In genomic region chr7:2566890-2567662, GRCh38 we compare ENCODE assay signal across 8 cellular contexts. TPM values are rescaled to one million over a fixed set of nuclear protein-coding genes. Genes with fewer than 3 reads are reported as not detected.
DNase-seq lines count a peak whose midpoint lies in the region; ATAC-seq and TF ChIP-seq lines count a peak whose summit lies in the region.

No MANE protein-coding gene starts in this region.

- peak; percentile 88 for ATAC-seq in GM19455 (IDR thresholded peaks at IDR 0.05; ENCODE audit: unreplicated experiment)
- peak; percentile 68 for ATAC-seq in HG03571 (IDR thresholded peaks at IDR 0.05; ENCODE audit: unreplicated experiment)
- ATAC-seq in stimulated activated naive CD8-positive, alpha-beta T cell treated with anti-CD3 and anti-CD28 coated beads, Interleukin-15, Interleukin-2, amounts not matched to agents 100 U/mL and 50 U/mL, for 24 hours = no peak

- H3K9me3 ChIP-seq in BLaER1 = no peaks in the 10 kb centered on the region
- no peaks in the 10 kb centered on the region for H3K9me3 ChIP-seq in suprapubic skin

- H3K27me3 ChIP-seq in BLaER1 (0 out of 2 replicates have a peak, but pooled peaks cover 11% of the 10 kb centered on the region), suprapubic skin (no peaks in the 10 kb centered on the region)

- no peak overlapping the region for H3K9ac ChIP-seq in BLaER1

- no peaks in the 10 kb centered on the region for H4K20me1 ChIP-seq in BLaER1

- TF ChIP-seq CTCF in suprapubic skin (IDR thresholded peaks at IDR 0.05) = no peak

- H3K27ac ChIP-seq in BLaER1 (no peak overlapping the region), suprapubic skin (no peak overlapping the region)

- TF ChIP-seq EP300 in suprapubic skin (IDR thresholded peaks at IDR 0.05) = no peak

- peak overlapping the region; percentile 74 for H3K4me2 ChIP-seq in BLaER1

- TF ChIP-seq POLR2A in suprapubic skin (IDR thresholded peaks at IDR 0.05) = no peak

- no peaks in the 10 kb centered on the region for H3K36me3 ChIP-seq in BLaER1
- peaks cover 10% of the 10 kb centered on the region for H3K36me3 ChIP-seq in suprapubic skin

- DNase-seq in globus pallidus (ENCODE audit: low spot score) (peak; percentile 20), suprapubic skin (ENCODE audit: low spot score in 2 of 2) (no peak), NCI-H2171 (lab: John Stamatoyannopoulos, UW) (no peak)
- DNase-seq in stimulated activated naive CD8-positive, alpha-beta T cell treated with anti-CD3 and anti-CD28 coated beads, Interleukin-15, Interleukin-2, amounts not matched to agents 100 U/mL and 50 U/mL, for 24 hours = no peak
- DNase-seq in activated CD8-positive, alpha-beta memory T cell treated with anti-CD3 and anti-CD28 coated beads, Interleukin-2, amount 50 U/mL, for 4 hours = no peak

- H3K4me1 ChIP-seq in BLaER1 (peaks cover 47% of the 10 kb centered on the region), suprapubic skin (peaks cover 7% of the 10 kb centered on the region)

- 86% methylated on average over 26 of the region's 28 CpGs for WGBS in suprapubic skin

- H3K4me3 ChIP-seq in BLaER1 (no peak overlapping the region), suprapubic skin (no peak overlapping the region)

RNA-seq across cellular contexts. Expression of gene IQCE, which starts 8.3 kb away (rescaled TPM):
- 10 to 100 TPM; 10.1 to 18.8 (median 15.7) TPM for total RNA-seq in suprapubic skin

RNA-seq across cellular contexts. Expression of gene BRAT1, which starts 11.8 kb away (rescaled TPM):
- 10 to 100 TPM; 51.5 to 79.3 (median 63.3) TPM for total RNA-seq in suprapubic skin

RNA-seq across cellular contexts. Expression of gene LFNG, which starts 47.5 kb away (rescaled TPM):
- total RNA-seq in suprapubic skin = 100 to 1,000 TPM; 105 to 198 (median 150) TPM
